In the genomic region with DNA sequence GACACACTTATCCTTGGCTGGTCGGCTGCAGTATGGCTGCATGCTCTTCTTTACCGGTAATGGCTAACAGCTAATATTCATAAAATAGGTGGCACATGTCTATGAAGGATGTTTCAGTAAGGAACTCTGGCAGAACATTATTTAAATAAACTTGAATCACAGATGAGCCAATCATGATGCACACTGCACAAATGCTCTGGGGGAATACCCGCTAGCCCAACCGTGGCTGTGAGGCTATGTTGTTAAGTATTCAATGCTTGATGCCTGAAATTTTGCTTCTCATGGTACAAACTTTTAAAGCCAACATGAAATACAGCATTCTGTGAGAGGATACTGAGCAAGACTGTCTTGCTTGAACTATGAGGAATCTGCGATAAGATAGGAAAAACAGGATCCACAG, we compare ENCODE assay signal across 26 cellular contexts.
DNase-seq lines count a peak whose midpoint lies in the region; FAIRE-seq and TF ChIP-seq lines count a peak whose summit lies in the region.
"Had no signal": no experiment of that assay in that cellular context is flagged by ENCODE, and none has a peak within 500 bp of the region (broad histone marks: within the 10 kb centered on the region; RNA-seq: fewer than 3 reads in every experiment).

No MANE protein-coding gene starts in this region.

- H3K27ac Mint-ChIP-seq in mesothelial cell of epicardium, result peak overlapping the region; percentile 27
- H3K27ac Mint-ChIP-seq: CD4-positive, alpha-beta T cell had no signal

- peaks cover 13% of the 10 kb centered on the region for H3K9me3 Mint-ChIP-seq in mesothelial cell of epicardium
- H3K9me3 Mint-ChIP-seq: CD4-positive, alpha-beta T cell had no signal

- H3K36me3 Mint-ChIP-seq in mesothelial cell of epicardium, result no peaks in the 10 kb centered on the region

- no peak overlapping the region for H3K4me3 Mint-ChIP-seq in mesothelial cell of epicardium
- H3K4me3 Mint-ChIP-seq: CD4-positive, alpha-beta T cell had no signal

- no peaks in the 10 kb centered on the region for H3K27me3 Mint-ChIP-seq in mesothelial cell of epicardium (ENCODE audit: low read depth)
- H3K27me3 Mint-ChIP-seq: CD4-positive, alpha-beta T cell had no signal

- DNase-seq in EL (peak; percentile 19), NCI-H226 (peak; percentile 6), epithelial cell of esophagus (ENCODE audit: low read depth) (peak; percentile 73), mesothelial cell of epicardium (ENCODE audit: low spot score in 2 of 2, unreplicated experiment in 2 of 2) (no peak), NCI-H510A (lab: John Stamatoyannopoulos, UW) (no peak), NCI-H2029 treated with DMSO at 0.1 percent for 48 hours (lab: John Stamatoyannopoulos, UW) (no peak), HTR-8/SVneo (ENCODE audit: insufficient read length, low spot score) (no peak)
- DNase-seq in activated CD8-positive, alpha-beta memory T cell treated with anti-CD3 and anti-CD28 coated beads, Interleukin-2, amount 50 U/mL, for 48 hours, result no peak
- DNase-seq: activated CD4-positive, alpha-beta T cell treated with anti-CD3 and anti-CD28 coated beads for 4 hours; activated naive CD4-positive, alpha-beta T cell treated with anti-CD3 and anti-CD28 coated beads, Interleukin-2, amount 50 U/mL, for 16 hours; aorta; CD4-positive, alpha-beta T cell; cerebellar nuclear complex; DMS 273 treated with DMSO at 0.1 percent for 48 hours; effector CD8-positive, alpha-beta T cell; GF-D8; heart left ventricle; Karpas-422; NCI-H1048; NCI-H1930; NCI-H446; stimulated activated CD4-positive, alpha-beta T cell treated with anti-CD3 and anti-CD28 coated beads, Interleukin-2, amount 100 ng/mL, for 24 hours; stimulated activated naive CD4-positive, alpha-beta T cell; thyroid gland had no signal

- H3K4me1 Mint-ChIP-seq in mesothelial cell of epicardium, result peaks cover 11% of the 10 kb centered on the region

- no peak for FAIRE-seq in HTR-8/SVneo (lab: Jason Lieb, UNC)

- no peak for TF ChIP-seq CTCF in epithelial cell of esophagus (IDR thresholded peaks at IDR 0.05; ENCODE audit: insufficient read depth, low read depth, low read length, missing control alignments)
- no peak for TF ChIP-seq CTCF in mesothelial cell of epicardium (IDR thresholded peaks at IDR 0.05; ENCODE audit: unreplicated experiment)

- no peak overlapping the region for H3K4me3 ChIP-seq in epithelial cell of esophagus (ENCODE audit: low read length)
- H3K4me3 ChIP-seq: esophagus muscularis mucosa, heart left ventricle, prostate gland, thyroid gland had no signal

Comparison
In these comparisons a context has a peak if more than half of its experiments do, and no peak if none do; other contexts are left out.
1. DNase-seq: peak in EL (single experiment), NCI-H226 (single experiment) and epithelial cell of esophagus (single experiment); none in mesothelial cell of epicardium (0 of 2), activated CD8-positive, alpha-beta memory T cell treated with anti-CD3 and anti-CD28 coated beads, Interleukin-2, amount 50 U/mL, for 48 hours (single experiment), NCI-H510A (single experiment), NCI-H2029 treated with DMSO at 0.1 percent for 48 hours (single experiment) and HTR-8/SVneo (single experiment).